In genomic region chr16:17342031-17342430, GRCh38 we compare ENCODE assay signal across 1 cellular context.
TF ChIP-seq lines count a peak whose summit lies in the region.

No MANE protein-coding gene starts in this region.

TF ChIP-seq in GM12878, 131 proteins besides CTCF, POLR2A, EP300 and RAD21 (continued from another document):
- 0 out of 2 replicates have a peak, but pooled peaks have one; percentile 9 for TF ChIP-seq EED (IDR thresholded peaks at IDR 0.05; ENCODE audit: low read depth)
- TF ChIP-seq HDGF (IDR thresholded peaks at IDR 0.05): 0 out of 2 replicates have a peak, but pooled peaks have one; percentile 30
- no peak for TF ChIP-seq STAT3 (IDR thresholded peaks at IDR 0.05; ENCODE audit: low read depth, low read length)
- TF ChIP-seq RELB (IDR thresholded peaks at IDR 0.05; ENCODE audit: low read depth): no peak
- TF ChIP-seq HDAC6 (IDR thresholded peaks at IDR 0.05; ENCODE audit: unreplicated experiment): no peak
- TF ChIP-seq IKZF1 (conservative IDR thresholded peaks at IDR 0.05): peak; percentile 31; the same call in 1 of the 2 replicates
- no peak for TF ChIP-seq BCLAF1 (IDR thresholded peaks at IDR 0.05)
- no peak for TF ChIP-seq ZNF384 (IDR thresholded peaks at IDR 0.05; ENCODE audit: borderline replicate concordance, low read depth, low read length)
- no peak for TF ChIP-seq CHD1 (IDR thresholded peaks at IDR 0.05; ENCODE audit: low read depth, low read length)
